ENCODE assay signal across 22 cellular contexts in genomic region chr11:9772218-9772617, GRCh38.
"Had no signal": no experiment of that assay in that cellular context is flagged by ENCODE, and none has a peak within 500 bp of the region (broad histone marks: within the 10 kb centered on the region; RNA-seq: fewer than 3 reads in every experiment).

No MANE protein-coding gene starts in this region.

- H3K27ac Mint-ChIP-seq: natural killer cell treated with Interleukin-12 subunit alpha and Interleukin-12 subunit beta and Interleukin-15 and Interleukin-18, amount 100 ng/mL, for 72 hours; progenitor cell of endocrine pancreas; stimulated activated naive B cell treated with anti-CD40 and anti-IgM and Interleukin-4, amounts not matched to agents 10 μg/mL and 1 μg/mL and 100 μg/mL, for 72 hours; stimulated activated naive CD8-positive, alpha-beta T cell treated with anti-CD3 and anti-CD28 coated beads, Interleukin-15, amount 100 ng/mL, for 72 hours had no signal

- H3K36me3 Mint-ChIP-seq: natural killer cell treated with Interleukin-12 subunit alpha and Interleukin-12 subunit beta and Interleukin-15 and Interleukin-18, amount 100 ng/mL, for 72 hours had no signal

- H3K4me3 ChIP-seq: colonic mucosa, esophagus squamous epithelium, gastroesophageal sphincter, mucosa of descending colon, pancreas, right lobe of liver, spleen, testis, tibial nerve, upper lobe of right lung, vagina had no signal

- H3K36me3 ChIP-seq: colonic mucosa, gastroesophageal sphincter, pancreas, right lobe of liver, upper lobe of right lung, vagina had no signal

- H3K9me3 Mint-ChIP-seq: natural killer cell treated with Interleukin-12 subunit alpha and Interleukin-12 subunit beta and Interleukin-15 and Interleukin-18, amount 100 ng/mL, for 72 hours; stimulated activated naive B cell treated with anti-CD40 and anti-IgM and Interleukin-4, amounts not matched to agents 10 μg/mL and 1 μg/mL and 100 μg/mL, for 72 hours; stimulated activated naive CD8-positive, alpha-beta T cell treated with anti-CD3 and anti-CD28 coated beads, Interleukin-15, amount 100 ng/mL, for 72 hours had no signal

- DNase-seq: colonic mucosa; dermis blood vessel endothelial cell; esophagus squamous epithelium; foreskin fibroblast; kidney glomerular epithelial cell; mammary epithelial cell; mucosa of descending colon; occipital lobe; pancreas; right lobe of liver; spleen; stimulated activated CD4-positive, alpha-beta T cell treated with anti-CD3 and anti-CD28 coated beads, Interleukin-2, amount 100 ng/mL, for 24 hours; stimulated activated CD4-positive, alpha-beta T cell treated with anti-CD3 and anti-CD28 coated beads, Interleukin-4, amount 100 ng/mL, for 4 hours; stimulated activated naive B cell treated with anti-CD40 and anti-IgM and Interleukin-4, amounts not matched to agents 10 μg/mL and 1 μg/mL and 100 μg/mL, for 72 hours; stimulated activated naive CD8-positive, alpha-beta T cell treated with anti-CD3 and anti-CD28 coated beads, Interleukin-15, amount 100 ng/mL, for 72 hours; upper lobe of right lung had no signal

- FAIRE-seq: pancreas had no signal

- H3K27me3 Mint-ChIP-seq: natural killer cell treated with Interleukin-12 subunit alpha and Interleukin-12 subunit beta and Interleukin-15 and Interleukin-18, amount 100 ng/mL, for 72 hours; progenitor cell of endocrine pancreas; stimulated activated naive B cell treated with anti-CD40 and anti-IgM and Interleukin-4, amounts not matched to agents 10 μg/mL and 1 μg/mL and 100 μg/mL, for 72 hours; stimulated activated naive CD8-positive, alpha-beta T cell treated with anti-CD3 and anti-CD28 coated beads, Interleukin-15, amount 100 ng/mL, for 72 hours had no signal

- H3K27me3 ChIP-seq: colonic mucosa, esophagus squamous epithelium, gastroesophageal sphincter, pancreas, right lobe of liver, spleen, testis, tibial nerve, upper lobe of right lung, vagina had no signal

- H3K4me3 Mint-ChIP-seq: natural killer cell treated with Interleukin-12 subunit alpha and Interleukin-12 subunit beta and Interleukin-15 and Interleukin-18, amount 100 ng/mL, for 72 hours; stimulated activated naive B cell treated with anti-CD40 and anti-IgM and Interleukin-4, amounts not matched to agents 10 μg/mL and 1 μg/mL and 100 μg/mL, for 72 hours; stimulated activated naive CD8-positive, alpha-beta T cell treated with anti-CD3 and anti-CD28 coated beads, Interleukin-15, amount 100 ng/mL, for 72 hours had no signal
